In genomic region chr21:46119565-46120271, GRCh38 we compare ENCODE assay signal across 15 cellular contexts. TPM values are rescaled to one million over a fixed set of nuclear protein-coding genes. Genes with fewer than 3 reads are reported as not detected.
DNase-seq lines count a peak whose midpoint lies in the region; ATAC-seq and TF ChIP-seq lines count a peak whose summit lies in the region.
"Had no signal": no experiment of that assay in that cellular context is flagged by ENCODE, and none has a peak within 500 bp of the region (broad histone marks: within the 10 kb centered on the region; RNA-seq: fewer than 3 reads in every experiment).

No MANE protein-coding gene starts in this region.

- H3K27me3 ChIP-seq in esophagus muscularis mucosa: no peaks in the 10 kb centered on the region
- H3K27me3 ChIP-seq: colonic mucosa, tibial nerve had no signal

- H3K4me3 Mint-ChIP-seq in stimulated activated naive CD8-positive, alpha-beta T cell treated with anti-CD3 and anti-CD28 coated beads, Interleukin-15, amount 100 ng/mL, for 72 hours: no peak overlapping the region

- no peak for TF ChIP-seq POLR2A in esophagus muscularis mucosa (IDR thresholded peaks at IDR 0.05; ENCODE audit: low read depth)

- TF ChIP-seq CTCF in esophagus muscularis mucosa (IDR thresholded peaks at IDR 0.05): no peak
- no peak for TF ChIP-seq CTCF in omental fat pad (IDR thresholded peaks at IDR 0.05)

- ATAC-seq in stimulated activated naive CD8-positive, alpha-beta T cell treated with anti-CD3 and anti-CD28 coated beads, Interleukin-15, amount 100 ng/mL, for 72 hours: peak; percentile 29
- no peak for ATAC-seq in stimulated activated naive CD8-positive, alpha-beta T cell treated with anti-CD3 and anti-CD28 coated beads, Interleukin-15, Interleukin-2, amounts not matched to agents 100 U/mL and 50 U/mL, for 24 hours
- ATAC-seq in omental fat pad (ENCODE audit: low FRiP score) (no peak), HG02798 (IDR thresholded peaks at IDR 0.05; ENCODE audit: poor library complexity, unreplicated experiment) (no peak)

- WGBS in esophagus muscularis mucosa: 86% methylated on average over 12 of the region's 20 CpGs

- H3K27me3 Mint-ChIP-seq in stimulated activated naive CD8-positive, alpha-beta T cell treated with anti-CD3 and anti-CD28 coated beads, Interleukin-15, amount 100 ng/mL, for 72 hours: no peaks in the 10 kb centered on the region

- peak overlapping the region; percentile 21 to 44 (median 36) for H3K27ac ChIP-seq in esophagus muscularis mucosa (replicated peaks in 1 of 4)
- H3K27ac ChIP-seq: colonic mucosa, tibial nerve, WERI-Rb-1 had no signal

- H3K36me3 ChIP-seq in esophagus muscularis mucosa: peaks cover 89 to 100% (median 96%) of the 10 kb centered on the region in 4 donors

- H3K27ac Mint-ChIP-seq in stimulated activated naive CD8-positive, alpha-beta T cell treated with anti-CD3 and anti-CD28 coated beads, Interleukin-15, amount 100 ng/mL, for 72 hours: peak overlapping the region in 1 of 2 donors; percentile 27

- in situ Hi-C loops in G401 (cut with HindIII; ENCODE audit: low sequenced_read_pairs): no loop called here

- no peaks in the 10 kb centered on the region for H3K4me1 ChIP-seq in esophagus muscularis mucosa
- H3K4me1 ChIP-seq: colonic mucosa had no signal

- H3K9me3 ChIP-seq in esophagus muscularis mucosa: peaks cover 0 to 4% (median 0%) of the 10 kb centered on the region in 4 donors
- H3K9me3 ChIP-seq: colonic mucosa had no signal

- no peak overlapping the region for H3K4me3 ChIP-seq in esophagus muscularis mucosa
- H3K4me3 ChIP-seq: colonic mucosa, tibial nerve had no signal

- peaks cover 0 to 10% of the 10 kb centered on the region in 2 donors for H3K9me3 Mint-ChIP-seq in stimulated activated naive CD8-positive, alpha-beta T cell treated with anti-CD3 and anti-CD28 coated beads, Interleukin-15, amount 100 ng/mL, for 72 hours

- peak in 1 of 2 donors; percentile 4 for DNase-seq in stimulated activated naive CD8-positive, alpha-beta T cell treated with anti-CD3 and anti-CD28 coated beads, Interleukin-15, amount 100 ng/mL, for 72 hours
- no peak for DNase-seq in stimulated activated naive CD8-positive, alpha-beta T cell treated with anti-CD3 and anti-CD28 coated beads, Interleukin-15, Interleukin-2, amounts not matched to agents 100 U/mL and 50 U/mL, for 24 hours
- DNase-seq in esophagus muscularis mucosa (ENCODE audit: extremely low spot score): no peak
- peak; percentile 14 for DNase-seq in omental fat pad (ENCODE audit: low spot score)
- no peak for DNase-seq in COLO668 (lab: John Stamatoyannopoulos, UW; ENCODE audit: unreplicated experiment)
- no peak for DNase-seq in G401 (ENCODE audit: low spot score)
- DNase-seq in NOMO-1 treated with DMSO at 0.1 percent for 48 hours (lab: John Stamatoyannopoulos, UW; ENCODE audit: unreplicated experiment): no peak
- DNase-seq: colonic mucosa, mammary epithelial cell, NCI-H1105, NCI-H2227 treated with DMSO at 0.1 percent for 48 hours had no signal

- no peak for TF ChIP-seq EP300 in esophagus muscularis mucosa (IDR thresholded peaks at IDR 0.05)

- intact Hi-C loops in esophagus muscularis mucosa (cut with DNase I): no loop called here

- H3K4me1 Mint-ChIP-seq in stimulated activated naive CD8-positive, alpha-beta T cell treated with anti-CD3 and anti-CD28 coated beads, Interleukin-15, amount 100 ng/mL, for 72 hours: no peaks in the 10 kb centered on the region

RNA-seq across cellular contexts. Expression of gene COL6A2, which starts 21.8 kb away (rescaled TPM):
- total RNA-seq in esophagus muscularis mucosa: 1,000 to 10,000 TPM in 2 of 4 donors, 100 to 1,000 TPM in 2; 942 to 1,525 (median 1,202) TPM
- 1,000 to 10,000 TPM in 1 of 4 donors, 100 to 1,000 TPM in 3; 480 to 1,153 (median 616) TPM for total RNA-seq in omental fat pad
- 69.1 and 79.2 TPM in 2 replicates for total RNA-seq in G401 (2014; rRNA removed; shearing (Covaris generic))
- total RNA-seq: OCI-LY7 had no signal

RNA-seq across cellular contexts. Expression of gene FTCD, which starts 35.7 kb away (rescaled TPM):
- total RNA-seq in esophagus muscularis mucosa (1 to 10 TPM in 2 of 4 donors, under 1 TPM in 1, not detected in 1; 0.26 to 2.5 (median 1.2) TPM), omental fat pad (not detected)
- total RNA-seq in G401 (2014; rRNA removed; shearing (Covaris generic)): 1.1 TPM in 1 of 2 replicates, not detected in the other
